Comparison of ENCODE assay signal across 13 cellular contexts in the genomic region with DNA sequence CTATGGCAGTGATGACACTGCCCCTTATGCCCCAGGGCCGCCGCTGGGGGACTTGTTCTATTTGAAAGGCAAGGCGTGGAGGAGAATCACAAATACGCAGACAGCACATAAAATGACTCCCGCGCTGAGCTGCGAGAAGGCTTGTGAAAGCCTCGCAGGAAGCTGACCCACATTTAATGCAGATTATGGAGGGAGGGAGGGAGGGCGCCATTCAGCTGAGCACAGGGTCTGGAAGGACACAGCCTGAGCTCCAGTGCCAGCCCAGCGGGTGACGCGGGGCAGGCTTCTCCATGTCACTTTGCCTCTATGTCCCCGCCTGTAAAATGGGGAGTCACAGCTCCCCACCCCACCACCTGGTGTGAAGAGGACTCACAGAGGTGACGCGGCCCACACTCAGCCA. TPM values are rescaled to one million over a fixed set of nuclear protein-coding genes. Genes with fewer than 3 reads are reported as not detected.
A peak's percentile ranks its signal among the peaks of the same experiment; 100 is the strongest.
DNase-seq lines count a peak whose midpoint lies in the region; ATAC-seq and TF ChIP-seq lines count a peak whose summit lies in the region.
"Had no signal": no experiment of that assay in that cellular context is flagged by ENCODE, and none has a peak within 500 bp of the region (broad histone marks: within the 10 kb centered on the region; RNA-seq: fewer than 3 reads in every experiment).

No MANE protein-coding gene starts in this region.

- no peaks in the 10 kb centered on the region for H3K27me3 ChIP-seq in CD8-positive, alpha-beta T cell (ENCODE audit: insufficient read depth, low read length)
- H3K27me3 ChIP-seq in colonic mucosa, result no peaks in the 10 kb centered on the region

- intact Hi-C loops in CD8-positive, alpha-beta T cell (cut with DNase I, micrococcal nuclease), result no loop called here
- intact Hi-C loops in colonic mucosa (cut with DNase I), result no loop called here

- H3K27ac Mint-ChIP-seq in glutamatergic neuron (ENCODE audit: unreplicated experiment), result peak overlapping the region; percentile 90
- no peak overlapping the region for H3K27ac Mint-ChIP-seq in activated CD8-positive, alpha-beta memory T cell treated with anti-CD3 and anti-CD28 coated beads, Interleukin-2, amount 10 ng/mL, durations not matched to agents 7 days and 5 days
- H3K27ac Mint-ChIP-seq in CD8-positive, alpha-beta T cell, result no peak overlapping the region
- H3K27ac Mint-ChIP-seq: activated B cell treated with CpG ODN at 0.5 μM for 24 hours; activated naive CD8-positive, alpha-beta T cell; memory B cell had no signal

- H3K9me3 ChIP-seq in CD8-positive, alpha-beta T cell (ENCODE audit: low read length), result no peaks in the 10 kb centered on the region
- no peaks in the 10 kb centered on the region for H3K9me3 ChIP-seq in colonic mucosa

- peaks cover 13% of the 10 kb centered on the region for H3K9me3 Mint-ChIP-seq in glutamatergic neuron (ENCODE audit: unreplicated experiment)
- H3K9me3 Mint-ChIP-seq in activated CD8-positive, alpha-beta memory T cell treated with anti-CD3 and anti-CD28 coated beads, Interleukin-2, amount 10 ng/mL, durations not matched to agents 7 days and 5 days (ENCODE audit: low read depth), result peaks cover 3% of the 10 kb centered on the region
- peaks cover 8% of the 10 kb centered on the region for H3K9me3 Mint-ChIP-seq in CD8-positive, alpha-beta T cell

- H3K9ac ChIP-seq in colonic mucosa (ENCODE audit: low read depth in 2 of 2, low read length in 2 of 2), result no peak overlapping the region
- H3K9ac ChIP-seq: parathyroid adenoma had no signal

- no peaks in the 10 kb centered on the region for H3K4me1 ChIP-seq in CD8-positive, alpha-beta T cell (ENCODE audit: insufficient read depth, low read length)
- no peaks in the 10 kb centered on the region for H3K4me1 ChIP-seq in colonic mucosa
- H3K4me1 ChIP-seq: parathyroid adenoma had no signal

- DNase-seq in ELF-1 (ENCODE audit: low read depth, low spot score), result peak; percentile 28
- DNase-seq in NCI-H2227 (lab: John Stamatoyannopoulos, UW; ENCODE audit: unreplicated experiment), result peak; percentile 15
- peak; percentile 26 for DNase-seq in glutamatergic neuron
- peak; percentile 26 for DNase-seq in occipital lobe (lab: John Stamatoyannopoulos, UW)
- no peak for DNase-seq in activated CD8-positive, alpha-beta memory T cell treated with anti-CD3 and anti-CD28 coated beads, Interleukin-2, amount 10 ng/mL, durations not matched to agents 7 days and 5 days
- DNase-seq in CD8-positive, alpha-beta T cell, result no peak
- DNase-seq in colonic mucosa, result no peak
- DNase-seq: activated B cell treated with CpG ODN at 0.5 μM for 24 hours had no signal

- POLR2A ChIA-PET in CD8-positive, alpha-beta T cell (lab: Charles Lee), result no interaction called here

- ATAC-seq in activated CD8-positive, alpha-beta memory T cell treated with anti-CD3 and anti-CD28 coated beads, Interleukin-2, amount 10 ng/mL, durations not matched to agents 7 days and 5 days, result no peak
- no peak for ATAC-seq in CD8-positive, alpha-beta T cell
- no peak for ATAC-seq in GM21717 (IDR thresholded peaks at IDR 0.05; ENCODE audit: unreplicated experiment)

- H3K4me3 ChIP-seq in CD8-positive, alpha-beta T cell (ENCODE audit: low read depth, low read length), result no peak overlapping the region
- no peak overlapping the region for H3K4me3 ChIP-seq in colonic mucosa
- H3K4me3 ChIP-seq: tibial nerve had no signal

- H3K36me3 Mint-ChIP-seq in glutamatergic neuron (ENCODE audit: unreplicated experiment), result peaks cover 4% of the 10 kb centered on the region
- no peaks in the 10 kb centered on the region for H3K36me3 Mint-ChIP-seq in activated CD8-positive, alpha-beta memory T cell treated with anti-CD3 and anti-CD28 coated beads, Interleukin-2, amount 10 ng/mL, durations not matched to agents 7 days and 5 days
- no peaks in the 10 kb centered on the region for H3K36me3 Mint-ChIP-seq in CD8-positive, alpha-beta T cell

- TF ChIP-seq CTCF in glutamatergic neuron (IDR thresholded peaks at IDR 0.05; ENCODE audit: partially characterized antibody, unreplicated experiment), result no peak
- no peak for TF ChIP-seq CTCF in CD8-positive, alpha-beta T cell (IDR thresholded peaks at IDR 0.05)
- no peak for TF ChIP-seq CTCF in colonic mucosa (IDR thresholded peaks at IDR 0.05)

- CTCF ChIA-PET in activated CD8-positive, alpha-beta memory T cell treated with anti-CD3 and anti-CD28 coated beads, Interleukin-2, amount 10 ng/mL, durations not matched to agents 7 days and 5 days (lab: Charles Lee), result no interaction called here
- CTCF ChIA-PET in CD8-positive, alpha-beta T cell (lab: Charles Lee), result no interaction called here

- H3K27ac ChIP-seq in CD8-positive, alpha-beta T cell (ENCODE audit: low read depth, low read length), result no peak overlapping the region
- H3K27ac ChIP-seq in colonic mucosa, result no peak overlapping the region
- H3K27ac ChIP-seq: parathyroid adenoma, tibial nerve had no signal

- no peaks in the 10 kb centered on the region for H3K36me3 ChIP-seq in CD8-positive, alpha-beta T cell (ENCODE audit: insufficient read depth, low read length)
- no peaks in the 10 kb centered on the region for H3K36me3 ChIP-seq in colonic mucosa

- H3K4me1 Mint-ChIP-seq in glutamatergic neuron (ENCODE audit: low read depth, unreplicated experiment), result peaks cover 24% of the 10 kb centered on the region
- H3K4me1 Mint-ChIP-seq in activated CD8-positive, alpha-beta memory T cell treated with anti-CD3 and anti-CD28 coated beads, Interleukin-2, amount 10 ng/mL, durations not matched to agents 7 days and 5 days, result no peaks in the 10 kb centered on the region
- H3K4me1 Mint-ChIP-seq in CD8-positive, alpha-beta T cell (ENCODE audit: low read depth), result no peaks in the 10 kb centered on the region
- H3K4me1 Mint-ChIP-seq: activated B cell treated with CpG ODN at 0.5 μM for 24 hours, memory B cell had no signal

- H3K27me3 Mint-ChIP-seq in glutamatergic neuron (ENCODE audit: unreplicated experiment), result peaks cover 1% of the 10 kb centered on the region
- peaks cover 6% of the 10 kb centered on the region for H3K27me3 Mint-ChIP-seq in activated CD8-positive, alpha-beta memory T cell treated with anti-CD3 and anti-CD28 coated beads, Interleukin-2, amount 10 ng/mL, durations not matched to agents 7 days and 5 days
- H3K27me3 Mint-ChIP-seq in CD8-positive, alpha-beta T cell (ENCODE audit: low read depth), result peaks cover 3% of the 10 kb centered on the region

- H3K4me3 Mint-ChIP-seq in glutamatergic neuron (ENCODE audit: unreplicated experiment), result no peak overlapping the region
- no peak overlapping the region for H3K4me3 Mint-ChIP-seq in activated CD8-positive, alpha-beta memory T cell treated with anti-CD3 and anti-CD28 coated beads, Interleukin-2, amount 10 ng/mL, durations not matched to agents 7 days and 5 days
- H3K4me3 Mint-ChIP-seq in CD8-positive, alpha-beta T cell, result no peak overlapping the region
- H3K4me3 Mint-ChIP-seq: activated B cell treated with CpG ODN at 0.5 μM for 24 hours; activated naive CD8-positive, alpha-beta T cell; memory B cell had no signal

RNA-seq across cellular contexts. Expression of a gene that starts 14.3 kb away (rescaled TPM):
- total RNA-seq in glutamatergic neuron (ENCODE audit: unreplicated experiment) (7.5 TPM), occipital lobe (18.4 TPM), colonic mucosa (10 to 100 TPM; 11.1 to 11.5 TPM)
- under 1 TPM in 1 of 2 experiments, not detected in 1; 0.19 TPM for total RNA-seq in activated CD8-positive, alpha-beta memory T cell treated with anti-CD3 and anti-CD28 coated beads, Interleukin-2, amount 10 ng/mL, durations not matched to agents 7 days and 5 days
- total RNA-seq in CD8-positive, alpha-beta T cell, result 1 to 10 TPM; 1.2 to 1.6 TPM

RNA-seq across cellular contexts. Expression of a gene that starts 54.7 kb away (rescaled TPM):
- total RNA-seq in glutamatergic neuron (ENCODE audit: unreplicated experiment) (not detected), occipital lobe (2.5 TPM), colonic mucosa (10 to 100 TPM; 10.8 to 22.5 TPM)
- total RNA-seq in activated CD8-positive, alpha-beta memory T cell treated with anti-CD3 and anti-CD28 coated beads, Interleukin-2, amount 10 ng/mL, durations not matched to agents 7 days and 5 days, result 10 to 100 TPM in 1 of 2 experiments, 1 to 10 TPM in 1; 6.0 to 10.7 TPM
- 100 to 1,000 TPM in 1 of 2 experiments, 10 to 100 TPM in 1; 90.7 to 102 TPM for total RNA-seq in CD8-positive, alpha-beta T cell

Comparison
In these comparisons a context has a peak if more than half of its experiments do, and no peak if none do; other contexts are left out.
1. DNase-seq: peak in ELF-1 (single experiment), NCI-H2227 (single experiment), glutamatergic neuron (single experiment) and occipital lobe (single experiment); none in activated CD8-positive, alpha-beta memory T cell treated with anti-CD3 and anti-CD28 coated beads, Interleukin-2, amount 10 ng/mL, durations not matched to agents 7 days and 5 days (single experiment), CD8-positive, alpha-beta T cell (0 of 7) and colonic mucosa (single experiment).